Comparison of ENCODE assay signal across 24 cellular contexts in genomic region chr3:6568999-6569493, GRCh38.
DNase-seq lines count a peak whose midpoint lies in the region; ATAC-seq, FAIRE-seq and TF ChIP-seq lines count a peak whose summit lies in the region.
"Had no signal": no experiment of that assay in that cellular context is flagged by ENCODE, and none has a peak within 500 bp of the region (broad histone marks: within the 10 kb centered on the region; RNA-seq: fewer than 3 reads in every experiment).

No MANE protein-coding gene starts in this region.

- H4K20me1 ChIP-seq in GM12878 (ENCODE audit: control insufficient read depth, insufficient read depth), result no peaks in the 10 kb centered on the region
- H4K20me1 ChIP-seq: BLaER1 had no signal

- H3K4me3 Mint-ChIP-seq in neural crest cell, result no peak overlapping the region
- H3K4me3 Mint-ChIP-seq: CD14-positive monocyte; CD4-positive, alpha-beta memory T cell; CD4-positive, CD25-positive, alpha-beta regulatory T cell; CD8-positive, alpha-beta memory T cell had no signal

- ATAC-seq in GM12878 (no peak), sciatic nerve (no peak)

- DNase-seq in GM12878 (ENCODE audit: low read depth, low spot score) (no peak), neural crest cell (ENCODE audit: low read depth, low spot score) (no peak), sciatic nerve (ENCODE audit: low spot score) (no peak), G401 (ENCODE audit: low spot score) (no peak)
- DNase-seq: 8988T; ACHN; BE2C; C1 segment of cervical spinal cord; CD4-positive, alpha-beta memory T cell; CD4-positive, CD25-positive, alpha-beta regulatory T cell; CD8-positive, alpha-beta memory T cell; COR-L47; DMS 273 treated with DMSO at 0.1 percent for 48 hours; DMS153; DMS53; DMS79; DND-41; EL; GF-D8 had no signal

- in situ Hi-C loops in GM12878 (cut with MboI) (no loop called here), G401 (cut with HindIII; ENCODE audit: low sequenced_read_pairs) (no loop called here)

- FAIRE-seq in GM12878 (lab: Jason Lieb, UNC), result peak; percentile 31
- FAIRE-seq: GM12892, GM18507 had no signal

- TF ChIP-seq POLR2A in GM12878 (IDR thresholded peaks at IDR 0.05; ENCODE audit: low read depth, low read length), result no peak

- H3K79me2 ChIP-seq in GM12878 (ENCODE audit: control insufficient read depth, insufficient read depth, low read length), result no peaks in the 10 kb centered on the region

- no peaks in the 10 kb centered on the region for H3K9me3 Mint-ChIP-seq in neural crest cell

- no peak for TF ChIP-seq RAD21 in GM12878 (IDR thresholded peaks at IDR 0.05; ENCODE audit: insufficient read depth, low read depth, low read length)

- no peak overlapping the region for H3K4me3 ChIP-seq in HEK293 (ENCODE audit: low read depth, low read length)
- no peak overlapping the region for H3K4me3 ChIP-seq in GM12878
- H3K4me3 ChIP-seq: BLaER1 had no signal

- CTCF ChIA-PET in HEK293 (lab: Yijun Ruan, JAX), result interaction anchor here (0.9 kb wide), 1 partner anchor 31 kb away, joined by 3 read pairs; no protein-coding TSS in a partner anchor
- CTCF ChIA-PET in GM12878 (lab: Yijun Ruan, JAX), result interaction anchor here (1.1 to 1.5 kb wide), 2 partner anchors 10 to 173 kb away, joined by 3 read pairs; no protein-coding TSS in a partner anchor

- H2AFZ ChIP-seq in GM12878 (ENCODE audit: control insufficient read depth, low read depth, low read length), result no peak overlapping the region

- H3K9ac ChIP-seq in GM12878 (ENCODE audit: control insufficient read depth, insufficient read depth, low read length), result no peak overlapping the region
- H3K9ac ChIP-seq: BLaER1 had no signal

- no peaks in the 10 kb centered on the region for H3K27me3 ChIP-seq in GM12878 (replicated peaks in 1 of 2; ENCODE audit: control insufficient read depth in 2 of 2, insufficient read depth in 2 of 2, low read length in 1 of 2)
- H3K27me3 ChIP-seq: BE2C, BLaER1 had no signal

- peak overlapping the region; percentile 30 for H3K27ac Mint-ChIP-seq in neural crest cell (ENCODE audit: unreplicated experiment)
- H3K27ac Mint-ChIP-seq: CD14-positive monocyte; CD4-positive, alpha-beta memory T cell; CD4-positive, CD25-positive, alpha-beta regulatory T cell; CD8-positive, alpha-beta memory T cell had no signal

- no peak overlapping the region for H3K4me2 ChIP-seq in GM12878 (ENCODE audit: control insufficient read depth, insufficient read depth)
- H3K4me2 ChIP-seq: BLaER1 had no signal

- no peaks in the 10 kb centered on the region for H3K36me3 Mint-ChIP-seq in neural crest cell (ENCODE audit: low read depth)
- H3K36me3 Mint-ChIP-seq: CD14-positive monocyte; CD4-positive, alpha-beta memory T cell; CD4-positive, CD25-positive, alpha-beta regulatory T cell; CD8-positive, alpha-beta memory T cell had no signal

- H3K9me3 ChIP-seq in HEK293 (ENCODE audit: control insufficient read depth, insufficient read depth, low read depth, low read length), result no peaks in the 10 kb centered on the region
- no peaks in the 10 kb centered on the region for H3K9me3 ChIP-seq in GM12878 (replicated peaks; ENCODE audit: control insufficient read depth, insufficient read depth, low read length)
- H3K9me3 ChIP-seq: BE2C, BLaER1 had no signal

- no peak for TF ChIP-seq EP300 in GM12878 (IDR thresholded peaks at IDR 0.05; ENCODE audit: borderline replicate concordance in 1 of 2, control insufficient read depth in 1 of 2, low read depth in 2 of 2, low read length in 2 of 2)

- 14% methylated on average over 3 of the region's 3 CpGs for WGBS in GM12878 (ENCODE audit: insufficient coverage, insufficient replicate concordance, low lambda C conversion rate, missing lambda C conversion rate)

- no peaks in the 10 kb centered on the region for H3K27me3 Mint-ChIP-seq in neural crest cell (ENCODE audit: low read depth)
- H3K27me3 Mint-ChIP-seq: CD4-positive, alpha-beta memory T cell; CD8-positive, alpha-beta memory T cell had no signal

- intact Hi-C loops in GM12878 (cut with micrococcal nuclease; ENCODE audit: unreplicated experiment) (no loop called here), sciatic nerve (cut with DNase I) (no loop called here)

- POLR2A ChIA-PET in HEK293 (lab: Yijun Ruan, JAX) (no interaction called here), GM12878 (lab: Charles Lee) (no interaction called here)

- no peak for TF ChIP-seq CTCF in HEK293 (tag by site-specific recombination; IDR thresholded peaks at IDR 0.05)
- no peak for TF ChIP-seq CTCF in GM12878 (IDR thresholded peaks at IDR 0.05 in 2 of 3, conservative IDR thresholded peaks at IDR 0.05 in 1 of 3; ENCODE audit: control insufficient read depth in 2 of 3, extremely low read depth in 1 of 3, insufficient read depth in 1 of 3, low read depth in 3 of 3, low read length in 3 of 3)
- no peak for TF ChIP-seq CTCF in neural crest cell (conservative IDR thresholded peaks at IDR 0.05)

- SMC1A ChIA-PET in GM12878 (lab: Charles Lee; ENCODE audit: uncharacterized antibody, unreplicated experiment), result interaction anchor here (0.7 to 3.7 kb wide), 3 partner anchors 13 to 244 kb away, joined by 3 to 14 read pairs (median 4); no protein-coding TSS in a partner anchor

- H3K27ac ChIP-seq in HEK293 (ENCODE audit: extremely low read depth, low read depth, low read length) (no peak overlapping the region), GM12878 (ENCODE audit: control insufficient read depth, insufficient read depth) (no peak overlapping the region)
- H3K27ac ChIP-seq: BLaER1 had no signal

- H3K4me1 Mint-ChIP-seq in neural crest cell, result no peaks in the 10 kb centered on the region
- H3K4me1 Mint-ChIP-seq: CD14-positive monocyte; CD4-positive, alpha-beta memory T cell; CD4-positive, CD25-positive, alpha-beta regulatory T cell; CD8-positive, alpha-beta memory T cell had no signal

- no peaks in the 10 kb centered on the region for H3K4me1 ChIP-seq in HEK293 (ENCODE audit: control insufficient read depth, insufficient read depth, low read length)
- no peaks in the 10 kb centered on the region for H3K4me1 ChIP-seq in GM12878 (ENCODE audit: control insufficient read depth, insufficient read depth, low read length)
- H3K4me1 ChIP-seq: BE2C, BLaER1 had no signal

- H3K36me3 ChIP-seq in HEK293 (ENCODE audit: control insufficient read depth in 2 of 2, insufficient read depth in 1 of 2, low read length in 2 of 2) (no peaks in the 10 kb centered on the region), GM12878 (ENCODE audit: control insufficient read depth in 2 of 2, insufficient read depth in 2 of 2, low read length in 1 of 2) (no peaks in the 10 kb centered on the region)
- H3K36me3 ChIP-seq: BE2C, BLaER1 had no signal

- no TSS peak for BruUV-seq in GM12878 (replicated peaks; lab: Mats Ljungman, UMichigan)

- RAD21 ChIA-PET in GM12878 (lab: Charles Lee; ENCODE audit: unreplicated experiment), result no interaction called here

TF ChIP-seq in HEK293, 187 proteins besides CTCF, POLR2A, EP300 and RAD21:
- no peak for TF ChIP-seq ZNF701 (tag by site-specific recombination; IDR thresholded peaks at IDR 0.05)
- TF ChIP-seq, protein P1, sequence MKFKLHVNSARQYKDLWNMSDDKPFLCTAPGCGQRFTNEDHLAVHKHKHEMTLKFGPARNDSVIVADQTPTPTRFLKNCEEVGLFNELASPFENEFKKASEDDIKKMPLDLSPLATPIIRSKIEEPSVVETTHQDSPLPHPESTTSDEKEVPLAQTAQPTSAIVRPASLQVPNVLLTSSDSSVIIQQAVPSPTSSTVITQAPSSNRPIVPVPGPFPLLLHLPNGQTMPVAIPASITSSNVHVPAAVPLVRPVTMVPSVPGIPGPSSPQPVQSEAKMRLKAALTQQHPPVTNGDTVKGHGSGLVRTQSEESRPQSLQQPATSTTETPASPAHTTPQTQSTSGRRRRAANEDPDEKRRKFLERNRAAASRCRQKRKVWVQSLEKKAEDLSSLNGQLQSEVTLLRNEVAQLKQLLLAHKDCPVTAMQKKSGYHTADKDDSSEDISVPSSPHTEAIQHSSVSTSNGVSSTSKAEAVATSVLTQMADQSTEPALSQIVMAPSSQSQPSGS (tag by site-specific recombination; IDR thresholded peaks at IDR 0.05; ENCODE audit: low read depth), result peak; percentile 69; the same call in 1 of the 2 replicates
TF ChIP-seq in HEK293: peak in this region for 1.

TF ChIP-seq in GM12878, 131 proteins besides CTCF, POLR2A, EP300 and RAD21:
- no peak for TF ChIP-seq YY1 (IDR thresholded peaks at IDR 0.05; ENCODE audit: low read depth, low read length)
- no peak for TF ChIP-seq TAF1 (IDR thresholded peaks at IDR 0.05; ENCODE audit: borderline replicate concordance, low read depth, low read length)
- no peak for TF ChIP-seq TCF7 (IDR thresholded peaks at IDR 0.05; ENCODE audit: borderline replicate concordance)
- TF ChIP-seq ATF7 (IDR thresholded peaks at IDR 0.05; ENCODE audit: low read depth), result peak; percentile 61; the same call in 1 of the 2 replicates
- no peak for TF ChIP-seq ZNF384 (IDR thresholded peaks at IDR 0.05; ENCODE audit: borderline replicate concordance, low read depth, low read length)
- TF ChIP-seq SMAD1 (IDR thresholded peaks at IDR 0.05; ENCODE audit: low read depth, partially characterized antibody), result no peak
